In genomic region chr7:142876991-142877910, GRCh38 we compare ENCODE assay signal across 30 cellular contexts. TPM values are rescaled to one million over a fixed set of nuclear protein-coding genes. Genes with fewer than 3 reads are reported as not detected.
"Had no signal": no experiment of that assay in that cellular context is flagged by ENCODE, and none has a peak within 500 bp of the region (broad histone marks: within the 10 kb centered on the region; RNA-seq: fewer than 3 reads in every experiment).

No MANE protein-coding gene starts in this region.

- H3K4me2 ChIP-seq: KMS-11 had no signal

- H3K27ac ChIP-seq: adrenal gland, KMS-11, SJCRH30, SK-N-MC had no signal

- H3K36me3 ChIP-seq: adrenal gland, SJCRH30 had no signal

- FAIRE-seq: bronchial epithelial cell, TTC549 had no signal

- DNase-seq: activated CD4-positive, alpha-beta T cell treated with anti-CD3 and anti-CD28 coated beads, Interleukin-2, amount 10 ng/mL, durations not matched to agents 24 days and 14 days; activated CD4-positive, alpha-beta T cell treated with anti-CD3 and anti-CD28 coated beads, Interleukin-2, amount 50 U/mL, for 4 hours; activated CD8-positive, alpha-beta T cell treated with anti-CD3 and anti-CD28 coated beads for 36 hours; activated gamma-delta T cell treated with Interleukin-2 at 50 U/mL for 16 hours; activated naive CD4-positive, alpha-beta T cell treated with anti-CD3 and anti-CD28 coated beads for 36 hours; activated T-cell treated with anti-CD3 and anti-CD28 coated beads, Interleukin-2, amount 50 U/mL, for 1 hour; activated T-cell treated with anti-CD3 and anti-CD28 coated beads, Interleukin-2, amount 50 U/mL, for 72 hours; adrenal gland; anterior cingulate cortex; MM.1S; MV-4-11; NCI-H1092; NCI-H1436 treated with DMSO at 0.1 percent for 48 hours; NCI-H1694 treated with DMSO at 0.1 percent for 48 hours; NCI-H2029; NCI-H345; NCI-H524 treated with DMSO at 0.1 percent for 48 hours; SHP77; SJCRH30 had no signal

- H3K27me3 ChIP-seq: adrenal gland had no signal

- H3K4me3 ChIP-seq: adrenal gland, SJCRH30, SK-N-MC had no signal

- H3K9ac ChIP-seq: KMS-11 had no signal

- H3K9me3 ChIP-seq: adrenal gland, SJCRH30 had no signal

- H3K4me1 ChIP-seq: adrenal gland, SJCRH30 had no signal

- ATAC-seq: activated CD8-positive, alpha-beta T cell treated with anti-CD3 and anti-CD28 coated beads for 36 hours; activated naive CD4-positive, alpha-beta T cell treated with anti-CD3 and anti-CD28 coated beads, Interleukin-2, amount 50 U/mL, for 72 hours; activated T-cell treated with anti-CD3 and anti-CD28 coated beads, Interleukin-2, amount 50 U/mL, for 72 hours; activated T-helper 17 cell treated with anti-CD3 and anti-CD28 coated beads, Interleukin-2, amount 50 U/mL, for 72 hours; Panc1 had no signal

RNA-seq across cellular contexts. Expression of gene TRPV6, which starts 8.3 kb away (rescaled TPM):
- total RNA-seq: activated CD4-positive, alpha-beta T cell treated with anti-CD3 and anti-CD28 coated beads, Interleukin-2, amount 10 ng/mL, durations not matched to agents 24 days and 14 days; activated CD8-positive, alpha-beta memory T cell treated with anti-CD3 and anti-CD28 coated beads for 36 hours; activated CD8-positive, alpha-beta T cell treated with anti-CD3 and anti-CD28 coated beads for 36 hours; activated naive CD4-positive, alpha-beta T cell treated with anti-CD3 and anti-CD28 coated beads for 36 hours; LHCN-M2; NCI-H460; RPMI7951; SJCRH30 had no signal

RNA-seq across cellular contexts. Expression of gene EPHB6, which starts 22.4 kb away (rescaled TPM):
- total RNA-seq: NCI-H460, RPMI7951 had no signal

RNA-seq across cellular contexts. Expression of gene TRPV5, which starts 56.3 kb away (rescaled TPM):
- total RNA-seq: activated CD4-positive, alpha-beta T cell treated with anti-CD3 and anti-CD28 coated beads, Interleukin-2, amount 10 ng/mL, durations not matched to agents 24 days and 14 days; activated CD8-positive, alpha-beta memory T cell treated with anti-CD3 and anti-CD28 coated beads for 36 hours; activated CD8-positive, alpha-beta T cell treated with anti-CD3 and anti-CD28 coated beads for 36 hours; activated naive CD4-positive, alpha-beta T cell treated with anti-CD3 and anti-CD28 coated beads for 36 hours; activated naive CD4-positive, alpha-beta T cell treated with anti-CD3 and anti-CD28 coated beads, Interleukin-2, amount 50 U/mL, for 72 hours; adrenal gland; bronchial epithelial cell; LHCN-M2; NCI-H460; RPMI7951; SJCRH30 had no signal
- polyA plus RNA-seq: adrenal gland had no signal
